1 cellular context compared by ENCODE assay signal in genomic region chr10:63520463-63521388, GRCh38.
TF ChIP-seq lines count a peak whose summit lies in the region.

No MANE protein-coding gene starts in this region.

TF ChIP-seq in K562, 482 proteins besides CTCF, POLR2A, EP300 and RAD21 (continued from another document and continues in another):
- TF ChIP-seq THAP12 (CRISPR knock-in tag; IDR thresholded peaks at IDR 0.05) = peak; percentile 18; the same call in 1 of the 2 replicates
- no peak for TF ChIP-seq E4F1 (CRISPR knock-in tag; IDR thresholded peaks at IDR 0.05; ENCODE audit: borderline replicate concordance)
- no peak for TF ChIP-seq CHCHD3 (CRISPR knock-in tag; IDR thresholded peaks at IDR 0.05)
- no peak for TF ChIP-seq PYGO2 (tag; IDR thresholded peaks at IDR 0.05)
- TF ChIP-seq E2F3 (CRISPR knock-in tag; IDR thresholded peaks at IDR 0.05) = 0 out of 2 replicates have a peak, but pooled peaks have one; percentile 82
- TF ChIP-seq STAT6 (CRISPR knock-in tag; IDR thresholded peaks at IDR 0.05) = no peak
- no peak for TF ChIP-seq HOXB6 (CRISPR knock-in tag; IDR thresholded peaks at IDR 0.05; ENCODE audit: borderline replicate concordance)
- no peak for TF ChIP-seq SNAPC5 (CRISPR knock-in tag; IDR thresholded peaks at IDR 0.05)
- no peak for TF ChIP-seq THRB (CRISPR knock-in tag; conservative IDR thresholded peaks at IDR 0.05)
- TF ChIP-seq ZNF592 (IDR thresholded peaks at IDR 0.05) = peak; percentile 73; the same call in 1 of the 2 replicates
- no peak; the same call in none of the 2 replicates for TF ChIP-seq ZNF263 (CRISPR knock-in tag; IDR thresholded peaks at IDR 0.05; ENCODE audit: borderline replicate concordance)
- peak; percentile 40 for TF ChIP-seq MTA3 (IDR thresholded peaks at IDR 0.05; ENCODE audit: borderline replicate concordance)
- no peak for TF ChIP-seq KLF1 (tag; IDR thresholded peaks at IDR 0.05)
- no peak for TF ChIP-seq TFE3 (CRISPR knock-in tag; IDR thresholded peaks at IDR 0.05)
- TF ChIP-seq ZNF232 (CRISPR knock-in tag; IDR thresholded peaks at IDR 0.05) = peak; percentile 71; the same call in 1 of the 2 replicates
- TF ChIP-seq ZNF384 (IDR thresholded peaks at IDR 0.05; ENCODE audit: low read depth, low read length) = no peak
- TF ChIP-seq RFX5 (IDR thresholded peaks at IDR 0.05; ENCODE audit: low read depth, low read length) = no peak
- TF ChIP-seq ZNF79 (CRISPR knock-in tag; IDR thresholded peaks at IDR 0.05; ENCODE audit: low read depth) = no peak
- no peak for TF ChIP-seq HCFC1 (IDR thresholded peaks at IDR 0.05; ENCODE audit: low read depth, low read length)
- no peak for TF ChIP-seq ATF3 (IDR thresholded peaks at IDR 0.05)
- no peak; the same call in 1 of the 2 replicates for TF ChIP-seq ATF3 (CRISPR knock-in tag; conservative IDR thresholded peaks at IDR 0.05)
- no peak for TF ChIP-seq RBM25 (IDR thresholded peaks at IDR 0.05; ENCODE audit: low read depth, low read length, severe bottlenecking)
- TF ChIP-seq ATF2 (CRISPR knock-in tag; IDR thresholded peaks at IDR 0.05) = peak; percentile 46; the same call in 1 of the 2 replicates
- no peak for TF ChIP-seq ZBTB7A (IDR thresholded peaks at IDR 0.05; ENCODE audit: borderline replicate concordance, control insufficient read depth, low read depth, low read length)
- no peak for TF ChIP-seq KAT8 (IDR thresholded peaks at IDR 0.05; ENCODE audit: low read depth)
- no peak for TF ChIP-seq SIX5 (IDR thresholded peaks at IDR 0.05; ENCODE audit: borderline replicate concordance in 1 of 2, insufficient read depth in 1 of 2, low read depth in 1 of 2, low read length in 2 of 2)
- TF ChIP-seq ZNF354B (CRISPR knock-in tag; IDR thresholded peaks at IDR 0.05) = no peak
- no peak for TF ChIP-seq SIRT6 (IDR thresholded peaks at IDR 0.05; ENCODE audit: low read depth, low read length)
- no peak for TF ChIP-seq PRDM10 (IDR thresholded peaks at IDR 0.05; ENCODE audit: partially characterized antibody)
- 0 out of 2 replicates have a peak, but pooled peaks have one; percentile 57 for TF ChIP-seq CREB3 (tag; conservative IDR thresholded peaks at IDR 0.05; ENCODE audit: low read depth)
- TF ChIP-seq BCL6 (CRISPR knock-in tag; IDR thresholded peaks at IDR 0.05) = no peak
- TF ChIP-seq KDM5B (IDR thresholded peaks at IDR 0.05; ENCODE audit: insufficient replicate concordance, low read depth, low read length) = peak; percentile 76
